Comparison of ENCODE assay signal across 11 cellular contexts in genomic region chr9:71162136-71162535, GRCh38. TPM values are rescaled to one million over a fixed set of nuclear protein-coding genes. Genes with fewer than 3 reads are reported as not detected.
"Had no signal": no experiment of that assay in that cellular context is flagged by ENCODE, and none has a peak within 500 bp of the region (broad histone marks: within the 10 kb centered on the region; RNA-seq: fewer than 3 reads in every experiment).

No MANE protein-coding gene starts in this region.

- H3K9me3 Mint-ChIP-seq: GM23338, H9, HFFc6 had no signal

- H3K4me3 Mint-ChIP-seq: GM23338, H9, HFFc6 had no signal

- ATAC-seq: GM23338, HCT116 had no signal

- H2AFZ ChIP-seq: GM23248, GM23338 had no signal

- H3K4me1 ChIP-seq: HAP-1 had no signal

- H3K4me3 ChIP-seq: GM23248, GM23338, HAP-1 had no signal

- H3K36me3 ChIP-seq: HAP-1 had no signal

- H3K4me2 ChIP-seq: GM23338 had no signal

- DNase-seq: GM23248, GOT3, H7, H9, HCEC 1CT, HFFc6 had no signal

- FAIRE-seq: H1, H54 had no signal

- H3K4me1 Mint-ChIP-seq: GM23338, H9 had no signal

- H3K27ac Mint-ChIP-seq: GM23338, H9, HFFc6 had no signal

- H3K9me3 ChIP-seq: HAP-1 had no signal

- H3K27ac ChIP-seq: GM23248 had no signal

RNA-seq across cellular contexts. Expression of gene TRPM3, which starts 40.7 kb away (rescaled TPM):
- total RNA-seq: GM23248 had no signal
- polyA plus RNA-seq: GM23248 had no signal
